22 cellular contexts compared by ENCODE assay signal in genomic region chr2:162057426-162057825, GRCh38. TPM values are rescaled to one million over a fixed set of nuclear protein-coding genes. Genes with fewer than 3 reads are reported as not detected.
DNase-seq lines count a peak whose midpoint lies in the region; TF ChIP-seq lines count a peak whose summit lies in the region.
"Had no signal": no experiment of that assay in that cellular context is flagged by ENCODE, and none has a peak within 500 bp of the region (broad histone marks: within the 10 kb centered on the region; RNA-seq: fewer than 3 reads in every experiment).

No MANE protein-coding gene starts in this region.

- no peaks in the 10 kb centered on the region for H3K27me3 ChIP-seq in CD4-positive, alpha-beta memory T cell (ENCODE audit: insufficient read depth, low read length)
- H3K27me3 ChIP-seq: esophagus squamous epithelium, hepatocyte had no signal

- in situ Hi-C loops in GM13977 (cut with MboI; ENCODE audit: low pct_unique_long_range_greater_than_20kb, low sequenced_read_pairs, unreplicated experiment), result no loop called here

- no peak for TF ChIP-seq CTCF in GM13977 (IDR thresholded peaks at IDR 0.05; ENCODE audit: extremely low read depth, insufficient read depth, missing control alignments)

- H3K36me3 Mint-ChIP-seq in activated CD4-positive, alpha-beta T cell treated with anti-CD3 and anti-CD28 coated beads, Interleukin-2, amount 10 ng/mL, durations not matched to agents 7 days and 5 days (ENCODE audit: low read depth), result peaks cover 78% of the 10 kb centered on the region
- peaks cover 13 to 17% of the 10 kb centered on the region in 2 donors for H3K36me3 Mint-ChIP-seq in CD4-positive, alpha-beta memory T cell
- peaks cover 68% of the 10 kb centered on the region for H3K36me3 Mint-ChIP-seq in activated CD4-positive, alpha-beta memory T cell treated with anti-CD3 and anti-CD28 coated beads, Interleukin-2, amount 10 ng/mL, durations not matched to agents 7 days and 5 days (ENCODE audit: low read depth)
- H3K36me3 Mint-ChIP-seq: type B pancreatic cell had no signal

- H3K4me1 ChIP-seq in CD4-positive, alpha-beta memory T cell (ENCODE audit: insufficient read depth, low read length), result peaks cover 67% of the 10 kb centered on the region

- no peaks in the 10 kb centered on the region for H3K36me3 ChIP-seq in CD4-positive, alpha-beta memory T cell (ENCODE audit: insufficient read depth, low read length)
- H3K36me3 ChIP-seq: esophagus squamous epithelium had no signal

- intact Hi-C loops in CD4-positive, alpha-beta memory T cell (cut with micrococcal nuclease), result no loop called here

- H3K27ac ChIP-seq in CD4-positive, alpha-beta memory T cell (ENCODE audit: low read depth, low read length), result peak overlapping the region; percentile 14
- H3K27ac ChIP-seq: coronary artery, esophagus squamous epithelium, hepatocyte had no signal

- no peak overlapping the region for H3K4me3 Mint-ChIP-seq in activated CD4-positive, alpha-beta T cell treated with anti-CD3 and anti-CD28 coated beads, Interleukin-2, amount 10 ng/mL, durations not matched to agents 7 days and 5 days
- H3K4me3 Mint-ChIP-seq in CD4-positive, alpha-beta memory T cell, result peak overlapping the region in 7 of 8 donors; percentile 60 to 91 (median 72)
- H3K4me3 Mint-ChIP-seq in activated CD4-positive, alpha-beta memory T cell treated with anti-CD3 and anti-CD28 coated beads, Interleukin-2, amount 10 ng/mL, durations not matched to agents 7 days and 5 days, result peak overlapping the region; percentile 4
- H3K4me3 Mint-ChIP-seq: endodermal cell, type B pancreatic cell had no signal

- CTCF ChIA-PET in activated CD4-positive, alpha-beta T cell treated with anti-CD3 and anti-CD28 coated beads, Interleukin-2, amount 10 ng/mL, durations not matched to agents 7 days and 5 days (lab: Charles Lee), result interaction anchor here (0.9 to 2.5 kb wide), 5 partner anchors 8 to 65 kb away, joined by 3 to 11 read pairs (median 3); no protein-coding TSS in a partner anchor
- CTCF ChIA-PET in CD4-positive, alpha-beta memory T cell (lab: Charles Lee; ENCODE audit: partially characterized antibody), result interaction anchor here (2.7 to 6.9 kb wide), 2 partner anchors 16 to 46 kb away, joined by 11 to 60 read pairs; partner anchors contain the start of gene DPP4
- CTCF ChIA-PET in activated CD4-positive, alpha-beta memory T cell treated with anti-CD3 and anti-CD28 coated beads, Interleukin-2, amount 10 ng/mL, durations not matched to agents 7 days and 5 days (lab: Charles Lee), result interaction anchor here (4.5 kb wide), 1 partner anchor 16 kb away, joined by 22 read pairs; the partner anchor contains the start of gene DPP4

- peak overlapping the region; percentile 94 for H3K27ac Mint-ChIP-seq in activated CD4-positive, alpha-beta T cell treated with anti-CD3 and anti-CD28 coated beads, Interleukin-2, amount 10 ng/mL, durations not matched to agents 7 days and 5 days
- H3K27ac Mint-ChIP-seq in CD4-positive, alpha-beta memory T cell, result peak overlapping the region; percentile 82 to 95 (median 91)
- peak overlapping the region; percentile 94 for H3K27ac Mint-ChIP-seq in activated CD4-positive, alpha-beta memory T cell treated with anti-CD3 and anti-CD28 coated beads, Interleukin-2, amount 10 ng/mL, durations not matched to agents 7 days and 5 days
- H3K27ac Mint-ChIP-seq: endodermal cell, type B pancreatic cell had no signal

- no peaks in the 10 kb centered on the region for H3K27me3 Mint-ChIP-seq in activated CD4-positive, alpha-beta T cell treated with anti-CD3 and anti-CD28 coated beads, Interleukin-2, amount 10 ng/mL, durations not matched to agents 7 days and 5 days
- H3K27me3 Mint-ChIP-seq in CD4-positive, alpha-beta memory T cell, result no peaks in the 10 kb centered on the region
- H3K27me3 Mint-ChIP-seq in activated CD4-positive, alpha-beta memory T cell treated with anti-CD3 and anti-CD28 coated beads, Interleukin-2, amount 10 ng/mL, durations not matched to agents 7 days and 5 days, result no peaks in the 10 kb centered on the region

- POLR2A ChIA-PET in activated CD4-positive, alpha-beta T cell treated with anti-CD3 and anti-CD28 coated beads, Interleukin-2, amount 10 ng/mL, durations not matched to agents 7 days and 5 days (lab: Charles Lee), result no interaction called here
- POLR2A ChIA-PET in CD4-positive, alpha-beta memory T cell (lab: Charles Lee; ENCODE audit: partially characterized antibody), result interaction anchor here (0.8 to 8.4 kb wide), 7 partner anchors 12 to 111 kb away, joined by 3 to 114 read pairs (median 9); partner anchors contain the start of gene DPP4
- POLR2A ChIA-PET in activated CD4-positive, alpha-beta memory T cell treated with anti-CD3 and anti-CD28 coated beads, Interleukin-2, amount 10 ng/mL, durations not matched to agents 7 days and 5 days (lab: Charles Lee), result interaction anchor here (1.5 to 8.5 kb wide), 5 partner anchors 8 to 104 kb away, joined by 4 to 142 read pairs (median 40); partner anchors contain the start of gene DPP4

- H3K4me1 Mint-ChIP-seq in activated CD4-positive, alpha-beta T cell treated with anti-CD3 and anti-CD28 coated beads, Interleukin-2, amount 10 ng/mL, durations not matched to agents 7 days and 5 days, result peaks cover 90% of the 10 kb centered on the region
- peaks cover 54 to 89% (median 69%) of the 10 kb centered on the region in 4 donors for H3K4me1 Mint-ChIP-seq in CD4-positive, alpha-beta memory T cell
- H3K4me1 Mint-ChIP-seq in activated CD4-positive, alpha-beta memory T cell treated with anti-CD3 and anti-CD28 coated beads, Interleukin-2, amount 10 ng/mL, durations not matched to agents 7 days and 5 days, result peaks cover 80% of the 10 kb centered on the region
- H3K4me1 Mint-ChIP-seq: endodermal cell had no signal

- peak; percentile 24 for DNase-seq in activated CD4-positive, alpha-beta T cell treated with anti-CD3 and anti-CD28 coated beads, Interleukin-2, amount 10 ng/mL, durations not matched to agents 7 days and 5 days
- DNase-seq in activated CD4-positive, alpha-beta T cell treated with anti-CD3 and anti-CD28 coated beads, Interleukin-2, amount 50 U/mL, for 4 hours, result no peak
- DNase-seq in CD4-positive, alpha-beta memory T cell, result peak in 2 of 5 donors; percentile 15 to 33
- DNase-seq in activated CD4-positive, alpha-beta memory T cell treated with anti-CD3 and anti-CD28 coated beads, Interleukin-2, amount 10 ng/mL, durations not matched to agents 7 days and 5 days, result no peak
- DNase-seq in central memory CD4-positive, alpha-beta T cell, result peak; percentile 27
- DNase-seq in A172 (ENCODE audit: low spot score) (no peak), GM13977 (ENCODE audit: low spot score) (no peak), AML-193 (lab: John Stamatoyannopoulos, UW) (no peak)
- DNase-seq: activated CD4-positive, alpha-beta T cell treated with anti-CD3 and anti-CD28 coated beads, Interleukin-2, amount 50 U/mL, for 1 hour; COR-L47; DMS79 treated with DMSO at 0.1 percent for 48 hours; endodermal cell; esophagus squamous epithelium; mesenchymal stem cell; NCI-H1092; NCI-H187 treated with DMSO at 0.1 percent for 48 hours; NCI-H526; occipital lobe; stimulated activated CD8-positive, alpha-beta memory T cell treated with anti-CD3 and anti-CD28 coated beads, Interleukin-4, amount 100 ng/mL, for 48 hours had no signal

- H3K9me3 ChIP-seq in CD4-positive, alpha-beta memory T cell (ENCODE audit: control insufficient read depth in 1 of 2, low read length in 2 of 2), result no peaks in the 10 kb centered on the region

- H3K4me3 ChIP-seq in CD4-positive, alpha-beta memory T cell (ENCODE audit: low read length in 2 of 2), result peak overlapping the region in 1 of 2 donors; percentile 6
- H3K4me3 ChIP-seq: coronary artery, esophagus squamous epithelium, hepatocyte had no signal

- peaks cover 11% of the 10 kb centered on the region for H3K9me3 Mint-ChIP-seq in activated CD4-positive, alpha-beta T cell treated with anti-CD3 and anti-CD28 coated beads, Interleukin-2, amount 10 ng/mL, durations not matched to agents 7 days and 5 days
- peaks cover 0 to 2% (median 0%) of the 10 kb centered on the region in 8 donors for H3K9me3 Mint-ChIP-seq in CD4-positive, alpha-beta memory T cell
- H3K9me3 Mint-ChIP-seq in activated CD4-positive, alpha-beta memory T cell treated with anti-CD3 and anti-CD28 coated beads, Interleukin-2, amount 10 ng/mL, durations not matched to agents 7 days and 5 days, result peaks cover 7% of the 10 kb centered on the region

RNA-seq across cellular contexts. Expression of gene DPP4, which starts 16.6 kb away (rescaled TPM):
- total RNA-seq in activated CD4-positive, alpha-beta T cell treated with anti-CD3 and anti-CD28 coated beads, Interleukin-2, amount 10 ng/mL, durations not matched to agents 7 days and 5 days, result 100 to 1,000 TPM; 116 to 152 TPM
- 10 to 100 TPM; 38.5 to 40.2 TPM for total RNA-seq in CD4-positive, alpha-beta memory T cell
- polyA plus RNA-seq in CD4-positive, alpha-beta memory T cell, result 100 to 1,000 TPM; 105 to 124 TPM
- 100 to 1,000 TPM; 122 to 126 TPM for total RNA-seq in activated CD4-positive, alpha-beta memory T cell treated with anti-CD3 and anti-CD28 coated beads, Interleukin-2, amount 10 ng/mL, durations not matched to agents 7 days and 5 days
- 0.03 and 1.2 TPM in 2 replicates for total RNA-seq in A172 (2014; rRNA removed; shearing (Covaris generic))

Comparison
In these comparisons a context has a peak if more than half of its experiments do, and no peak if none do; other contexts are left out.
1. DNase-seq: peak in activated CD4-positive, alpha-beta T cell treated with anti-CD3 and anti-CD28 coated beads, Interleukin-2, amount 10 ng/mL, durations not matched to agents 7 days and 5 days (single experiment) and central memory CD4-positive, alpha-beta T cell (single experiment); none in activated CD4-positive, alpha-beta T cell treated with anti-CD3 and anti-CD28 coated beads, Interleukin-2, amount 50 U/mL, for 4 hours (0 of 2), activated CD4-positive, alpha-beta memory T cell treated with anti-CD3 and anti-CD28 coated beads, Interleukin-2, amount 10 ng/mL, durations not matched to agents 7 days and 5 days (single experiment), A172 (single experiment), GM13977 (single experiment) and AML-193 (0 of 2).
2. RNA of gene DPP4, which starts 16.6 kb away (total RNA-seq): 116 to 152 TPM in activated CD4-positive, alpha-beta T cell treated with anti-CD3 and anti-CD28 coated beads, Interleukin-2, amount 10 ng/mL, durations not matched to agents 7 days and 5 days, 122 to 126 TPM in activated CD4-positive, alpha-beta memory T cell treated with anti-CD3 and anti-CD28 coated beads, Interleukin-2, amount 10 ng/mL, durations not matched to agents 7 days and 5 days and 38.5 to 40.2 TPM in CD4-positive, alpha-beta memory T cell; 0.03 to 1.2 TPM in A172; every median in the first group is over 10 times any median in the second.
3. Peak in every context shown above with its lines, with median percentiles within 50 percentile points of each other: H3K27ac Mint-ChIP-seq.